ENCODE assay signal across 2 cellular contexts in the genomic region with DNA sequence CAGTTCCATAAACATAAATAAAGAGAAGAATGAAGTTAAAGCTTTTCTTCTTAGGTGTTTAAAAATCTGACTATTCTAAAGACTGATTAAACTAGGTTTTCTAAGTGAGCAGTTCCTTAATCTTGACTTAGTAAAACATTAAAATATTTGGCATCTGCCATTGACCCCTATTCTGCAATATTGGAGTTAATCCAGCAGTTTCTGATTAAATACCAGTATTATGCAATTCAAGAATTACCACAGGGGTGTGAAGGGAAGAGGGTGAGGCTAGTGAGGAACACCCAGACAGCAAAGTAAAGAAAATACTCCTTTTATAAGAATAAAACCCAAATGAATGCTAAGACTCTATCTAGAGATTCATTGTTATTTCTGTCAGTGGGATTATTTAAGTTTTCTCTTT.
TF ChIP-seq lines count a peak whose summit lies in the region.

No MANE protein-coding gene starts in this region.

TF ChIP-seq in IMR-90, 13 proteins besides CTCF, POLR2A, EP300 and RAD21:
- TF ChIP-seq SMC3 (IDR thresholded peaks at IDR 0.05; ENCODE audit: low read depth, low read length): no peak
- TF ChIP-seq CEBPB (IDR thresholded peaks at IDR 0.05; ENCODE audit: low read depth, low read length): peak; percentile 69

TF ChIP-seq in WTC11, 78 proteins besides CTCF, POLR2A, EP300 and RAD21:
- TF ChIP-seq TEAD4 (CRISPR knock-in tag; IDR thresholded peaks at IDR 0.05) (no peak), SOX15 (CRISPR knock-in tag; IDR thresholded peaks at IDR 0.05) (no peak), ZNF138 (CRISPR knock-in tag; conservative IDR thresholded peaks at IDR 0.05) (no peak), ESRRA (CRISPR knock-in tag; IDR thresholded peaks at IDR 0.05; ENCODE audit: borderline replicate concordance) (no peak), NR2C2 (CRISPR knock-in tag; IDR thresholded peaks at IDR 0.05) (no peak), FOXK1 (CRISPR knock-in tag; IDR thresholded peaks at IDR 0.05) (no peak), TP53 (CRISPR knock-in tag; IDR thresholded peaks at IDR 0.05) (no peak), CREM (CRISPR knock-in tag; IDR thresholded peaks at IDR 0.05) (no peak), EMX1 (CRISPR knock-in tag; IDR thresholded peaks at IDR 0.05) (no peak), FOXP4 (CRISPR knock-in tag; IDR thresholded peaks at IDR 0.05) (no peak), ZNF121 (CRISPR knock-in tag; IDR thresholded peaks at IDR 0.05) (no peak)
- TF ChIP-seq, protein P1, sequence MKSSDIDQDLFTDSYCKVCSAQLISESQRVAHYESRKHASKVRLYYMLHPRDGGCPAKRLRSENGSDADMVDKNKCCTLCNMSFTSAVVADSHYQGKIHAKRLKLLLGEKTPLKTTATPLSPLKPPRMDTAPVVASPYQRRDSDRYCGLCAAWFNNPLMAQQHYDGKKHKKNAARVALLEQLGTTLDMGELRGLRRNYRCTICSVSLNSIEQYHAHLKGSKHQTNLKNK (CRISPR knock-in tag; IDR thresholded peaks at IDR 0.05): no peak
- TF ChIP-seq, protein P2, sequence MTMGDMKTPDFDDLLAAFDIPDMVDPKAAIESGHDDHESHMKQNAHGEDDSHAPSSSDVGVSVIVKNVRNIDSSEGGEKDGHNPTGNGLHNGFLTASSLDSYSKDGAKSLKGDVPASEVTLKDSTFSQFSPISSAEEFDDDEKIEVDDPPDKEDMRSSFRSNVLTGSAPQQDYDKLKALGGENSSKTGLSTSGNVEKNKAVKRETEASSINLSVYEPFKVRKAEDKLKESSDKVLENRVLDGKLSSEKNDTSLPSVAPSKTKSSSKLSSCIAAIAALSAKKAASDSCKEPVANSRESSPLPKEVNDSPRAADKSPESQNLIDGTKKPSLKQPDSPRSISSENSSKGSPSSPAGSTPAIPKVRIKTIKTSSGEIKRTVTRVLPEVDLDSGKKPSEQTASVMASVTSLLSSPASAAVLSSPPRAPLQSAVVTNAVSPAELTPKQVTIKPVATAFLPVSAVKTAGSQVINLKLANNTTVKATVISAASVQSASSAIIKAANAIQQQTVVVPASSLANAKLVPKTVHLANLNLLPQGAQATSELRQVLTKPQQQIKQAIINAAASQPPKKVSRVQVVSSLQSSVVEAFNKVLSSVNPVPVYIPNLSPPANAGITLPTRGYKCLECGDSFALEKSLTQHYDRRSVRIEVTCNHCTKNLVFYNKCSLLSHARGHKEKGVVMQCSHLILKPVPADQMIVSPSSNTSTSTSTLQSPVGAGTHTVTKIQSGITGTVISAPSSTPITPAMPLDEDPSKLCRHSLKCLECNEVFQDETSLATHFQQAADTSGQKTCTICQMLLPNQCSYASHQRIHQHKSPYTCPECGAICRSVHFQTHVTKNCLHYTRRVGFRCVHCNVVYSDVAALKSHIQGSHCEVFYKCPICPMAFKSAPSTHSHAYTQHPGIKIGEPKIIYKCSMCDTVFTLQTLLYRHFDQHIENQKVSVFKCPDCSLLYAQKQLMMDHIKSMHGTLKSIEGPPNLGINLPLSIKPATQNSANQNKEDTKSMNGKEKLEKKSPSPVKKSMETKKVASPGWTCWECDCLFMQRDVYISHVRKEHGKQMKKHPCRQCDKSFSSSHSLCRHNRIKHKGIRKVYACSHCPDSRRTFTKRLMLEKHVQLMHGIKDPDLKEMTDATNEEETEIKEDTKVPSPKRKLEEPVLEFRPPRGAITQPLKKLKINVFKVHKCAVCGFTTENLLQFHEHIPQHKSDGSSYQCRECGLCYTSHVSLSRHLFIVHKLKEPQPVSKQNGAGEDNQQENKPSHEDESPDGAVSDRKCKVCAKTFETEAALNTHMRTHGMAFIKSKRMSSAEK (CRISPR knock-in tag; IDR thresholded peaks at IDR 0.05; ENCODE audit: borderline replicate concordance): no peak
